1 cellular context compared by ENCODE assay signal in the genomic region with DNA sequence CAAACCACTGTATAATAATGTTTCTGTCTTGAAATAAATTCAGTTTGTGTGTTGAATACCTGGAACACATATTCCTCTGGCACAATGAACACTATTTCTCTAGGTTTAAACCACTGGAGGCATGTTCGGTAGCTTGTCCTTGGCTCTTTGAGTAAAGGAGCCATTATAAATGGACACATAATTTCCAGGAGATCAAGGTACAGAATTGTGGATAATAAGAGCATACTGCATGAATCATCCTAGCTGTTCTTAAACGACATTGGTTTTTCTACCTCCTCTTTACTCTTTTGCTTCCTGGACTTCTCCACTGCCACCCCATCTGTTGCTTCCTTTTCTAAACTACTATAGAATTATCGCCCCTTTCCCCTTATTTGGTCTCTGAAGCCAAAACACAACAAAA.
TF ChIP-seq lines count a peak whose summit lies in the region.

No MANE protein-coding gene starts in this region.

TF ChIP-seq in SK-N-SH, 30 proteins besides CTCF, POLR2A, EP300 and RAD21 (continued from another document):
- TF ChIP-seq TEAD4 (IDR thresholded peaks at IDR 0.05; ENCODE audit: borderline replicate concordance, insufficient read depth), result no peak
- no peak for TF ChIP-seq RFX5 (IDR thresholded peaks at IDR 0.05; ENCODE audit: low read length)
- TF ChIP-seq, protein P1, sequence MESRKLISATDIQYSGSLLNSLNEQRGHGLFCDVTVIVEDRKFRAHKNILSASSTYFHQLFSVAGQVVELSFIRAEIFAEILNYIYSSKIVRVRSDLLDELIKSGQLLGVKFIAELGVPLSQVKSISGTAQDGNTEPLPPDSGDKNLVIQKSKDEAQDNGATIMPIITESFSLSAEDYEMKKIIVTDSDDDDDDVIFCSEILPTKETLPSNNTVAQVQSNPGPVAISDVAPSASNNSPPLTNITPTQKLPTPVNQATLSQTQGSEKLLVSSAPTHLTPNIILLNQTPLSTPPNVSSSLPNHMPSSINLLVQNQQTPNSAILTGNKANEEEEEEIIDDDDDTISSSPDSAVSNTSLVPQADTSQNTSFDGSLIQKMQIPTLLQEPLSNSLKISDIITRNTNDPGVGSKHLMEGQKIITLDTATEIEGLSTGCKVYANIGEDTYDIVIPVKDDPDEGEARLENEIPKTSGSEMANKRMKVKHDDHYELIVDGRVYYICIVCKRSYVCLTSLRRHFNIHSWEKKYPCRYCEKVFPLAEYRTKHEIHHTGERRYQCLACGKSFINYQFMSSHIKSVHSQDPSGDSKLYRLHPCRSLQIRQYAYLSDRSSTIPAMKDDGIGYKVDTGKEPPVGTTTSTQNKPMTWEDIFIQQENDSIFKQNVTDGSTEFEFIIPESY (IDR thresholded peaks at IDR 0.05; ENCODE audit: borderline replicate concordance, low read depth), result no peak
